ENCODE assay signal across 11 cellular contexts in the genomic region with DNA sequence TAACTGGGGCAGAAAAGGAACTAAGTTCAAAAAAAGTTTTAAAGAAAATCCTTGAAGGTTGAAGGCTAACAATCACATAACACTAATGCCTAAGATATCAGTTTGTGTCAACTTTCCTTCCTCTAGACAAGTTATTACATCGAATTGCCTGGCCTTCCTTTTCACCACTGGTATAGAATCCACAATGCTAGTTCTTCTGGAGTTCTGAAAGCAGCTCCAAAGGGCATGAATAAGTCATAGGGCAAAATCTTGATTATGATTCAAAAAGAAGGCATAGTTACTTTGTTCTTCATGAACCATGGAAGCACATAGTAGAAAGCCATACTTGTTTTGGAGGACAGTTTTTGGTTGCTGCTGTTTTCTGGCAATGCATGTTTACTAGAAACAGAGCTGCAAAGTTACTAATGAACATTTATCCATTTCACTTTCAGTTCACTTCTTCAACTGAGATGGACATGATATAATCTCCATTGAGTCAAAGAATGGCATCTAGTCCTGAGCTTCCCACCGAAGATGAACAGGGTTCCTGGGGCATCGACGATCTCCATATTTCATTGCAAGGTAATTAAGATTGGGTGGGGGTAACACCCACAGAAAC. TPM values are rescaled to one million over a fixed set of nuclear protein-coding genes. Genes with fewer than 3 reads are reported as not detected.
DNase-seq lines count a peak whose midpoint lies in the region; ATAC-seq and TF ChIP-seq lines count a peak whose summit lies in the region.
"Had no signal": no experiment of that assay in that cellular context is flagged by ENCODE, and none has a peak within 500 bp of the region (broad histone marks: within the 10 kb centered on the region; RNA-seq: fewer than 3 reads in every experiment).

No MANE protein-coding gene starts in this region.

- peak overlapping the region; percentile 5 for H3K27ac Mint-ChIP-seq in CD4-positive, alpha-beta T cell
- peak overlapping the region; percentile 54 for H3K27ac Mint-ChIP-seq in central memory CD8-positive, alpha-beta T cell (ENCODE audit: low read depth)
- H3K27ac Mint-ChIP-seq in natural killer cell treated with Interleukin-12 subunit alpha and Interleukin-12 subunit beta and Interleukin-15 and Interleukin-18, amount 100 ng/mL, for 72 hours, result no peak overlapping the region

- POLR2A ChIA-PET in CD4-positive, alpha-beta T cell (lab: Charles Lee), result interaction anchor here (0.7 to 1.3 kb wide), 4 partner anchors 11 to 45 kb away, joined by 3 to 4 read pairs (median 4); no protein-coding TSS in a partner anchor

- no peaks in the 10 kb centered on the region for H3K9me3 ChIP-seq in CD4-positive, alpha-beta T cell (ENCODE audit: control insufficient read depth, low read length)
- H3K9me3 ChIP-seq in Loucy (ENCODE audit: insufficient read depth, low read depth, low read length), result no peaks in the 10 kb centered on the region

- H3K27me3 ChIP-seq in CD4-positive, alpha-beta T cell (ENCODE audit: control insufficient read depth, insufficient read depth, low read length), result no peaks in the 10 kb centered on the region
- H3K27me3 ChIP-seq in Loucy (ENCODE audit: insufficient read depth, low read length, poor library complexity, severe bottlenecking), result no peaks in the 10 kb centered on the region

- intact Hi-C loops in CD4-positive, alpha-beta T cell (cut with DNase I, micrococcal nuclease), result loop anchor here in 1 of 2 experiments (5.0 kb wide), 2 partner anchors 41 to 56 kb away; a partner anchor contains a TSS

- no peak for DNase-seq in CD4-positive, alpha-beta T cell
- no peak for DNase-seq in central memory CD8-positive, alpha-beta T cell (ENCODE audit: low spot score in 2 of 2)
- no peak for DNase-seq in natural killer cell treated with Interleukin-12 subunit alpha and Interleukin-12 subunit beta and Interleukin-15 and Interleukin-18, amount 100 ng/mL, for 72 hours (ENCODE audit: low spot score)
- DNase-seq in KG1 (lab: John Stamatoyannopoulos, UW), result no peak
- DNase-seq: NCI-H345, occipital lobe had no signal

- H3K4me1 Mint-ChIP-seq in CD4-positive, alpha-beta T cell (ENCODE audit: low read depth), result peaks cover 69% of the 10 kb centered on the region
- H3K4me1 Mint-ChIP-seq in central memory CD8-positive, alpha-beta T cell, result peaks cover 61% of the 10 kb centered on the region
- peaks cover 47 to 48% of the 10 kb centered on the region in 2 donors for H3K4me1 Mint-ChIP-seq in natural killer cell treated with Interleukin-12 subunit alpha and Interleukin-12 subunit beta and Interleukin-15 and Interleukin-18, amount 100 ng/mL, for 72 hours (ENCODE audit: low read depth in 2 of 2)

- no peaks in the 10 kb centered on the region for H3K9me2 ChIP-seq in Loucy (replicated peaks; ENCODE audit: low read depth, low read length)

- H3K9me3 Mint-ChIP-seq in CD4-positive, alpha-beta T cell, result no peaks in the 10 kb centered on the region
- no peaks in the 10 kb centered on the region for H3K9me3 Mint-ChIP-seq in central memory CD8-positive, alpha-beta T cell
- H3K9me3 Mint-ChIP-seq in natural killer cell treated with Interleukin-12 subunit alpha and Interleukin-12 subunit beta and Interleukin-15 and Interleukin-18, amount 100 ng/mL, for 72 hours, result peaks cover 4% of the 10 kb centered on the region

- peaks cover 40% of the 10 kb centered on the region for H3K36me3 Mint-ChIP-seq in CD4-positive, alpha-beta T cell (ENCODE audit: low read depth)
- H3K36me3 Mint-ChIP-seq in central memory CD8-positive, alpha-beta T cell (ENCODE audit: insufficient read depth), result peaks cover 22% of the 10 kb centered on the region
- peaks cover 5% of the 10 kb centered on the region for H3K36me3 Mint-ChIP-seq in natural killer cell treated with Interleukin-12 subunit alpha and Interleukin-12 subunit beta and Interleukin-15 and Interleukin-18, amount 100 ng/mL, for 72 hours

- no peaks in the 10 kb centered on the region for H3K27me3 Mint-ChIP-seq in CD4-positive, alpha-beta T cell
- no peaks in the 10 kb centered on the region for H3K27me3 Mint-ChIP-seq in central memory CD8-positive, alpha-beta T cell
- H3K27me3 Mint-ChIP-seq in natural killer cell treated with Interleukin-12 subunit alpha and Interleukin-12 subunit beta and Interleukin-15 and Interleukin-18, amount 100 ng/mL, for 72 hours, result no peaks in the 10 kb centered on the region

- ATAC-seq in CD4-positive, alpha-beta T cell (ENCODE audit: poor library complexity), result no peak
- ATAC-seq in central memory CD8-positive, alpha-beta T cell (replicated peaks; ENCODE audit: extremely low read depth, poor library complexity, severe bottlenecking), result no peak
- no peak for ATAC-seq in natural killer cell treated with Interleukin-12 subunit alpha and Interleukin-12 subunit beta and Interleukin-15 and Interleukin-18, amount 100 ng/mL, for 72 hours
- no peak for ATAC-seq in HG03571 (IDR thresholded peaks at IDR 0.05; ENCODE audit: unreplicated experiment)
- no peak for ATAC-seq in HG03354 (IDR thresholded peaks at IDR 0.05; ENCODE audit: poor library complexity, severe bottlenecking, unreplicated experiment)
- ATAC-seq in HG02623 (IDR thresholded peaks at IDR 0.05; ENCODE audit: unreplicated experiment), result no peak

- no peak for TF ChIP-seq CTCF in CD4-positive, alpha-beta T cell (IDR thresholded peaks at IDR 0.05)
- no peak for TF ChIP-seq CTCF in Loucy (conservative IDR thresholded peaks at IDR 0.05; ENCODE audit: low read length)

- peak overlapping the region; percentile 79 for H2AFZ ChIP-seq in Loucy (ENCODE audit: low read length)

- peak overlapping the region; percentile 80 for H3K4me2 ChIP-seq in Loucy (ENCODE audit: low read depth, low read length, poor library complexity, severe bottlenecking)
- H3K4me2 ChIP-seq: KMS-11 had no signal

- no peak overlapping the region for H3K27ac ChIP-seq in CD4-positive, alpha-beta T cell (ENCODE audit: low read depth, low read length)
- H3K27ac ChIP-seq: KMS-11 had no signal

- peaks cover 9% of the 10 kb centered on the region; the same call in 1 of the 2 replicates for H3K36me3 ChIP-seq in Loucy (ENCODE audit: insufficient read depth, low read length)

- peak overlapping the region; percentile 57 for H3K9ac ChIP-seq in Loucy (ENCODE audit: low read depth, low read length, poor library complexity, severe bottlenecking)
- H3K9ac ChIP-seq: KMS-11 had no signal

- H4K20me1 ChIP-seq in Loucy (ENCODE audit: insufficient read depth, low read length, poor library complexity, severe bottlenecking), result no peaks in the 10 kb centered on the region

- H3K4me3 Mint-ChIP-seq in CD4-positive, alpha-beta T cell, result peak overlapping the region; percentile 68
- peak overlapping the region; percentile 48 for H3K4me3 Mint-ChIP-seq in central memory CD8-positive, alpha-beta T cell
- H3K4me3 Mint-ChIP-seq in natural killer cell treated with Interleukin-12 subunit alpha and Interleukin-12 subunit beta and Interleukin-15 and Interleukin-18, amount 100 ng/mL, for 72 hours, result peak overlapping the region; percentile 58

- CTCF ChIA-PET in CD4-positive, alpha-beta T cell (lab: Charles Lee), result interaction anchor here (1.7 to 4.0 kb wide), 3 partner anchors 11 to 68 kb away, joined by 6 to 18 read pairs (median 6); a partner anchor contains a TSS

- no peaks in the 10 kb centered on the region for H3F3A ChIP-seq in Loucy (ENCODE audit: low read depth)

- H3K79me2 ChIP-seq in Loucy (ENCODE audit: insufficient read depth, low read length), result peaks cover 15% of the 10 kb centered on the region; the same call in 1 of the 2 replicates

- H3K4me3 ChIP-seq in Loucy (ENCODE audit: low read length, poor library complexity, severe bottlenecking), result peak overlapping the region; percentile 65

- peaks cover 7% of the 10 kb centered on the region for H3K4me1 ChIP-seq in Loucy (ENCODE audit: insufficient read depth, low read length, poor library complexity, severe bottlenecking)

RNA-seq across cellular contexts. Expression of a gene that starts 56.0 kb away (rescaled TPM):
- 10 to 100 TPM; 87.4 to 92.6 TPM for total RNA-seq in CD4-positive, alpha-beta T cell
- 10 to 100 TPM; 86.7 to 97.4 TPM for total RNA-seq in natural killer cell treated with Interleukin-12 subunit alpha and Interleukin-12 subunit beta and Interleukin-15 and Interleukin-18, amount 100 ng/mL, for 72 hours

Comparison
In these comparisons a context has a peak if more than half of its experiments do, and no peak if none do; other contexts are left out.
1. H3K27ac Mint-ChIP-seq: peak in CD4-positive, alpha-beta T cell (single experiment) and central memory CD8-positive, alpha-beta T cell (single experiment); none in natural killer cell treated with Interleukin-12 subunit alpha and Interleukin-12 subunit beta and Interleukin-15 and Interleukin-18, amount 100 ng/mL, for 72 hours (0 of 2).
2. Peak in every context shown above with its lines, with median percentiles within 50 percentile points of each other: H3K4me3 Mint-ChIP-seq.